Comparison of ENCODE assay signal across 10 cellular contexts in the genomic region with DNA sequence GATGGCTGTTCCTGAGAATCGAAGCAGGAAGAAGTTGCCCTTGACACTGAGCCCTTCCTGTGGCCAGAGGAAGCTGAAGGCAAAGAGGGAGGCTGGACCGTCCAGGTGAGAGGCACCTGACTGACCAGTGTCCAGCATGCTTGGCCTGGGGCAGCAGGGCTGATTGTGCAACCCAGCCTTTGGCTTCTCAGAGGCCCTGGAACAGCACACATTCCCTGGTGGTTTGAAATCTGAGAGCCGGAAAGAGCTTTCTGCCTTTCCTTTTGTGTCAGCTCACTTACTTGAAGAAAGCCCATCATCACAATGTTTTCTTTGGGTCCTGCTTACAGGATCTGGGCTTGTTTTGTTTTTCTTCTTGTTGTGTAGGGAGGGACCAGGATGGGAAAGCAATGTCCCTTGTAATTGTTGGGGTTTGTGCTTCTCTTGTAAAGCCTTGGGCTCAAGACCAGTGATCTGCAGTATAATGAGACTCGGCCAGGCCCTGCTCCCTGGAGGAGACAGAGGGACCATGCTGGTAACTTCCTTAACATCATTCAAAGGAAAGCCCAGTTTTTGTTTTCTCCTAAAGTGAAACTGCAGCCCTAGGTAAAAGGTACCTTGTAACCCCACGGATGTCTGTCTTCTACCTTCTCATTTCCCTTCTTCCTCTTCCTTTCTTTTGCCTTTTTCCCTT.
DNase-seq lines count a peak whose midpoint lies in the region; ATAC-seq and TF ChIP-seq lines count a peak whose summit lies in the region.
"Had no signal": no experiment of that assay in that cellular context is flagged by ENCODE, and none has a peak within 500 bp of the region (broad histone marks: within the 10 kb centered on the region; RNA-seq: fewer than 3 reads in every experiment).

No MANE protein-coding gene starts in this region.

- H3K4me3 ChIP-seq in fibroblast of pulmonary artery (replicated peaks; ENCODE audit: low read depth, low read length) (no peak overlapping the region), uterus (no peak overlapping the region)

- H3K9me3 Mint-ChIP-seq in nephron progenitor cell: peaks cover 23% of the 10 kb centered on the region

- peaks cover 3% of the 10 kb centered on the region for H3K27me3 Mint-ChIP-seq in nephron progenitor cell (ENCODE audit: low read depth, poor library complexity)

- H3K4me1 ChIP-seq in uterus: peaks cover 4 to 8% of the 10 kb centered on the region in 2 donors

- DNase-seq in NCI-H226 (peak; percentile 26), fibroblast of pulmonary artery (ENCODE audit: low read depth) (peak; percentile 92), nephron progenitor cell (no peak), uterus (peak; percentile 69 to 70)
- DNase-seq in stimulated activated CD4-positive, alpha-beta T cell treated with anti-CD3 and anti-CD28 coated beads, Interleukin-15, amount 100 ng/mL, for 24 hours: no peak
- DNase-seq: naive B cell, NCI-H1417, T-helper 2 cell had no signal

- H3K9me3 ChIP-seq in uterus: no peaks in the 10 kb centered on the region

- H3K27ac ChIP-seq in uterus: peak overlapping the region; percentile 43 to 62

- H3K27me3 ChIP-seq in uterus: no peaks in the 10 kb centered on the region

- ATAC-seq in HG03196 (IDR thresholded peaks at IDR 0.05; ENCODE audit: unreplicated experiment): no peak
- ATAC-seq in GM18907 (IDR thresholded peaks at IDR 0.05; ENCODE audit: unreplicated experiment): no peak

- peak overlapping the region; percentile 42 for H3K4me3 Mint-ChIP-seq in nephron progenitor cell
- H3K4me3 Mint-ChIP-seq: naive B cell had no signal

- intact Hi-C loops in uterus (cut with DNase I; ENCODE audit: low total_unique reads): loop anchor here (5.0 kb wide), 1 partner anchor 249 kb away; no protein-coding TSS in a partner anchor

- H3K27ac Mint-ChIP-seq in nephron progenitor cell: peak overlapping the region; percentile 98

- H3K36me3 ChIP-seq in uterus: no peaks in the 10 kb centered on the region

- H3K36me3 Mint-ChIP-seq in nephron progenitor cell (ENCODE audit: low read depth): peaks cover 10% of the 10 kb centered on the region
- H3K36me3 Mint-ChIP-seq: naive B cell had no signal

- no peak for TF ChIP-seq POLR2A in uterus (IDR thresholded peaks at IDR 0.05)

- TF ChIP-seq CTCF in fibroblast of pulmonary artery (IDR thresholded peaks at IDR 0.05; ENCODE audit: low read length, missing control alignments) (no peak), nephron progenitor cell (IDR thresholded peaks at IDR 0.05) (no peak), uterus (IDR thresholded peaks at IDR 0.05) (no peak)

- H3K4me1 Mint-ChIP-seq in nephron progenitor cell: peaks cover 79% of the 10 kb centered on the region
- H3K4me1 Mint-ChIP-seq: naive B cell had no signal

Comparison
In these comparisons a context has a peak if more than half of its experiments do, and no peak if none do; other contexts are left out.
1. DNase-seq: peak in NCI-H226 (single experiment), fibroblast of pulmonary artery (single experiment) and uterus (2 of 2); none in nephron progenitor cell (single experiment) and stimulated activated CD4-positive, alpha-beta T cell treated with anti-CD3 and anti-CD28 coated beads, Interleukin-15, amount 100 ng/mL, for 24 hours (single experiment).